ENCODE assay signal across 25 cellular contexts in genomic region chr4:181046809-181047208, GRCh38.
"Had no signal": no experiment of that assay in that cellular context is flagged by ENCODE, and none has a peak within 500 bp of the region (broad histone marks: within the 10 kb centered on the region; RNA-seq: fewer than 3 reads in every experiment).

No MANE protein-coding gene starts in this region.

- H3K36me3 Mint-ChIP-seq: immature natural killer cell; memory B cell; naive B cell; stimulated activated naive B cell treated with anti-CD40 and anti-IgM and Interleukin-4, amounts not matched to agents 10 μg/mL and 1 μg/mL and 100 μg/mL, for 72 hours had no signal

- H3K4me1 Mint-ChIP-seq: immature natural killer cell; memory B cell; naive B cell; nephron; stimulated activated naive B cell treated with anti-CD40 and anti-IgM and Interleukin-4, amounts not matched to agents 10 μg/mL and 1 μg/mL and 100 μg/mL, for 72 hours; stimulated activated naive CD8-positive, alpha-beta T cell treated with anti-CD3 and anti-CD28 coated beads, Interleukin-15, amount 100 ng/mL, for 72 hours had no signal

- H3K4me3 Mint-ChIP-seq: immature natural killer cell; memory B cell; naive B cell; nephron; stimulated activated naive B cell treated with anti-CD40 and anti-IgM and Interleukin-4, amounts not matched to agents 10 μg/mL and 1 μg/mL and 100 μg/mL, for 72 hours; stimulated activated naive CD8-positive, alpha-beta T cell treated with anti-CD3 and anti-CD28 coated beads, Interleukin-15, amount 100 ng/mL, for 72 hours had no signal

- H3K79me2 ChIP-seq: hepatocyte had no signal

- H3K27ac Mint-ChIP-seq: immature natural killer cell; memory B cell; naive B cell; nephron; stimulated activated naive B cell treated with anti-CD40 and anti-IgM and Interleukin-4, amounts not matched to agents 10 μg/mL and 1 μg/mL and 100 μg/mL, for 72 hours; stimulated activated naive CD8-positive, alpha-beta T cell treated with anti-CD3 and anti-CD28 coated beads, Interleukin-15, amount 100 ng/mL, for 72 hours had no signal

- ATAC-seq: foreskin keratinocyte; lower lobe of right lung; sciatic nerve; stimulated activated naive B cell treated with anti-CD40 and anti-IgM and Interleukin-4, amounts not matched to agents 10 μg/mL and 1 μg/mL and 100 μg/mL, for 72 hours; stimulated activated naive CD8-positive, alpha-beta T cell treated with anti-CD3 and anti-CD28 coated beads, Interleukin-15, amount 100 ng/mL, for 72 hours had no signal

- H3K27me3 ChIP-seq: colonic mucosa, foreskin keratinocyte, hepatocyte, neutrophil, spleen, transverse colon had no signal

- H3K4me3 ChIP-seq: colonic mucosa, hepatocyte, left ventricle myocardium inferior, lower lobe of right lung, spleen, thoracic aorta, transverse colon had no signal

- H3K4me1 ChIP-seq: colonic mucosa, foreskin keratinocyte, left ventricle myocardium inferior, lower lobe of right lung, spleen, transverse colon had no signal

- DNase-seq: cerebellar nuclear complex; colonic mucosa; dermis blood vessel endothelial cell; erythroblast; foreskin keratinocyte; head of caudate nucleus; immature natural killer cell; left ventricle myocardium inferior; lower lobe of right lung; naive B cell; posterior cingulate gyrus; spleen; stimulated activated CD4-positive, alpha-beta T cell treated with anti-CD3 and anti-CD28 coated beads, Interleukin-15, amount 100 ng/mL, for 24 hours; stimulated activated CD4-positive, alpha-beta T cell treated with anti-CD3 and anti-CD28 coated beads, Interleukin-1b, Interleukin-23, amount 100 ng/mL, for 48 hours; stimulated activated CD4-positive, alpha-beta T cell treated with anti-CD3 and anti-CD28 coated beads, Interleukin-4, amount 100 ng/mL, for 4 hours; stimulated activated naive B cell treated with anti-CD40 and anti-IgM and Interleukin-4, amounts not matched to agents 10 μg/mL and 1 μg/mL and 100 μg/mL, for 72 hours; stimulated activated naive CD8-positive, alpha-beta T cell treated with anti-CD3 and anti-CD28 coated beads, Interleukin-15, amount 100 ng/mL, for 72 hours; substantia nigra; transverse colon had no signal

- H2AFZ ChIP-seq: hepatocyte had no signal

- H3K9me3 ChIP-seq: colonic mucosa, lower lobe of right lung, neutrophil, thoracic aorta, transverse colon had no signal

- H3K27ac ChIP-seq: colonic mucosa, foreskin keratinocyte, hepatocyte, left ventricle myocardium inferior, lower lobe of right lung, neutrophil, spleen, thoracic aorta, transverse colon had no signal

- H3K27me3 Mint-ChIP-seq: memory B cell; naive B cell; stimulated activated naive B cell treated with anti-CD40 and anti-IgM and Interleukin-4, amounts not matched to agents 10 μg/mL and 1 μg/mL and 100 μg/mL, for 72 hours; stimulated activated naive CD8-positive, alpha-beta T cell treated with anti-CD3 and anti-CD28 coated beads, Interleukin-15, amount 100 ng/mL, for 72 hours had no signal

- H3K4me2 ChIP-seq: hepatocyte had no signal

- H3K36me3 ChIP-seq: colonic mucosa, left ventricle myocardium inferior, lower lobe of right lung, neutrophil, spleen, thoracic aorta, transverse colon had no signal
